In the genomic region with DNA sequence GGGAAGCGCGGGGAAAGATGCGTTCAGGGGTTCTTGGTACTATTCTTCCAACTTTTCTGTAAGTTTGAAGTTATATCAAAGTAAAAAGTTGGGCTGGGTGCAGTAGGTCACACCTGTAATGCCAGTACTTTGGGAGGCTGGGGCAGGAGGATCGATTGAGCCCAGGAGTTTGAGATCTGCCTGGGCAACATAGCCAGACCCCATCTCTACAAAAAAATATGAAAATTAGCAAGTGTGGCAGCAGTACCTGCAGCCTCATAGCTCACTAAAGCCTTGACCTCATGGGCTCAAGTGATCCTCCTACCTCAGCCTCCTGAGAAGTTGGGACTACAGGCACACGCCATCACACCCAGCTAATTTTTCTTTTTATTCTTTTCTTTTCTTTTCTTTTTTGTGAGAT, we compare ENCODE assay signal across 1 cellular context.
A peak's percentile ranks its signal among the peaks of the same experiment; 100 is the strongest.
TF ChIP-seq lines count a peak whose summit lies in the region.

No MANE protein-coding gene starts in this region.

TF ChIP-seq in K562, 482 proteins besides CTCF, POLR2A, EP300 and RAD21:
- TF ChIP-seq, protein P1, sequence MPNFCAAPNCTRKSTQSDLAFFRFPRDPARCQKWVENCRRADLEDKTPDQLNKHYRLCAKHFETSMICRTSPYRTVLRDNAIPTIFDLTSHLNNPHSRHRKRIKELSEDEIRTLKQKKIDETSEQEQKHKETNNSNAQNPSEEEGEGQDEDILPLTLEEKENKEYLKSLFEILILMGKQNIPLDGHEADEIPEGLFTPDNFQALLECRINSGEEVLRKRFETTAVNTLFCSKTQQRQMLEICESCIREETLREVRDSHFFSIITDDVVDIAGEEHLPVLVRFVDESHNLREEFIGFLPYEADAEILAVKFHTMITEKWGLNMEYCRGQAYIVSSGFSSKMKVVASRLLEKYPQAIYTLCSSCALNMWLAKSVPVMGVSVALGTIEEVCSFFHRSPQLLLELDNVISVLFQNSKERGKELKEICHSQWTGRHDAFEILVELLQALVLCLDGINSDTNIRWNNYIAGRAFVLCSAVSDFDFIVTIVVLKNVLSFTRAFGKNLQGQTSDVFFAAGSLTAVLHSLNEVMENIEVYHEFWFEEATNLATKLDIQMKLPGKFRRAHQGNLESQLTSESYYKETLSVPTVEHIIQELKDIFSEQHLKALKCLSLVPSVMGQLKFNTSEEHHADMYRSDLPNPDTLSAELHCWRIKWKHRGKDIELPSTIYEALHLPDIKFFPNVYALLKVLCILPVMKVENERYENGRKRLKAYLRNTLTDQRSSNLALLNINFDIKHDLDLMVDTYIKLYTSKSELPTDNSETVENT (CRISPR knock-in tag; IDR thresholded peaks at IDR 0.05), result no peak
- TF ChIP-seq, protein P2, sequence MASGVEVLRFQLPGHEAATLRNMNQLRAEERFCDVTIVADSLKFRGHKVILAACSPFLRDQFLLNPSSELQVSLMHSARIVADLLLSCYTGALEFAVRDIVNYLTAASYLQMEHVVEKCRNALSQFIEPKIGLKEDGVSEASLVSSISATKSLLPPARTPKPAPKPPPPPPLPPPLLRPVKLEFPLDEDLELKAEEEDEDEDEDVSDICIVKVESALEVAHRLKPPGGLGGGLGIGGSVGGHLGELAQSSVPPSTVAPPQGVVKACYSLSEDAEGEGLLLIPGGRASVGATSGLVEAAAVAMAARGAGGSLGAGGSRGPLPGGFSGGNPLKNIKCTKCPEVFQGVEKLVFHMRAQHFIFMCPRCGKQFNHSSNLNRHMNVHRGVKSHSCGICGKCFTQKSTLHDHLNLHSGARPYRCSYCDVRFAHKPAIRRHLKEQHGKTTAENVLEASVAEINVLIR (CRISPR knock-in tag; IDR thresholded peaks at IDR 0.05), result no peak
- TF ChIP-seq, protein P3, sequence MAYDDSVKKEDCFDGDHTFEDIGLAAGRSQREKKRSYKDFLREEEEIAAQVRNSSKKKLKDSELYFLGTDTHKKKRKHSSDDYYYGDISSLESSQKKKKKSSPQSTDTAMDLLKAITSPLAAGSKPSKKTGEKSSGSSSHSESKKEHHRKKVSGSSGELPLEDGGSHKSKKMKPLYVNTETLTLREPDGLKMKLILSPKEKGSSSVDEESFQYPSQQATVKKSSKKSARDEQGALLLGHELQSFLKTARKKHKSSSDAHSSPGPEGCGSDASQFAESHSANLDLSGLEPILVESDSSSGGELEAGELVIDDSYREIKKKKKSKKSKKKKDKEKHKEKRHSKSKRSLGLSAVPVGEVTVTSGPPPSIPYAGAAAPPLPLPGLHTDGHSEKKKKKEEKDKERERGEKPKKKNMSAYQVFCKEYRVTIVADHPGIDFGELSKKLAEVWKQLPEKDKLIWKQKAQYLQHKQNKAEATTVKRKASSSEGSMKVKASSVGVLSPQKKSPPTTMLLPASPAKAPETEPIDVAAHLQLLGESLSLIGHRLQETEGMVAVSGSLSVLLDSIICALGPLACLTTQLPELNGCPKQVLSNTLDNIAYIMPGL (CRISPR knock-in tag; IDR thresholded peaks at IDR 0.05), result no peak
- TF ChIP-seq DACH1 (IDR thresholded peaks at IDR 0.05; ENCODE audit: partially characterized antibody) (no peak), ZNF354B (CRISPR knock-in tag; IDR thresholded peaks at IDR 0.05) (no peak), MCM5 (IDR thresholded peaks at IDR 0.05; ENCODE audit: low read depth) (no peak), RBM25 (IDR thresholded peaks at IDR 0.05; ENCODE audit: low read depth, low read length, severe bottlenecking) (peak; percentile 50), NRF1 (conservative IDR thresholded peaks at IDR 0.05 in 1 of 2, IDR thresholded peaks at IDR 0.05 in 1 of 2) (no peak), ZNF445 (CRISPR knock-in tag; IDR thresholded peaks at IDR 0.05; ENCODE audit: low read depth) (no peak), RBBP5 (IDR thresholded peaks at IDR 0.05; ENCODE audit: borderline replicate concordance, insufficient read depth, low read length, poor library complexity, severe bottlenecking) (no peak), NFRKB (IDR thresholded peaks at IDR 0.05; ENCODE audit: low read depth) (no peak), ZNF121 (CRISPR knock-in tag; conservative IDR thresholded peaks at IDR 0.05) (peak; percentile 88)
- TF ChIP-seq, protein P4, sequence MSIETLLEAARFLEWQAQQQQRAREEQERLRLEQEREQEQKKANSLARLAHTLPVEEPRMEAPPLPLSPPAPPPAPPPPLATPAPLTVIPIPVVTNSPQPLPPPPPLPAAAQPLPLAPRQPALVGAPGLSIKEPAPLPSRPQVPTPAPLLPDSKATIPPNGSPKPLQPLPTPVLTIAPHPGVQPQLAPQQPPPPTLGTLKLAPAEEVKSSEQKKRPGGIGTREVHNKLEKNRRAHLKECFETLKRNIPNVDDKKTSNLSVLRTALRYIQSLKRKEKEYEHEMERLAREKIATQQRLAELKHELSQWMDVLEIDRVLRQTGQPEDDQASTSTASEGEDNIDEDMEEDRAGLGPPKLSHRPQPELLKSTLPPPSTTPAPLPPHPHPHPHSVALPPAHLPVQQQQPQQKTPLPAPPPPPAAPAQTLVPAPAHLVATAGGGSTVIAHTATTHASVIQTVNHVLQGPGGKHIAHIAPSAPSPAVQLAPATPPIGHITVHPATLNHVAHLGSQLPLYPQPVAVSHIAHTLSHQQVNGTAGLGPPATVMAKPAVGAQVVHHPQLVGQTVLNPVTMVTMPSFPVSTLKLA (conservative IDR thresholded peaks at IDR 0.05), result no peak
